8 cellular contexts compared by ENCODE assay signal in the genomic region with DNA sequence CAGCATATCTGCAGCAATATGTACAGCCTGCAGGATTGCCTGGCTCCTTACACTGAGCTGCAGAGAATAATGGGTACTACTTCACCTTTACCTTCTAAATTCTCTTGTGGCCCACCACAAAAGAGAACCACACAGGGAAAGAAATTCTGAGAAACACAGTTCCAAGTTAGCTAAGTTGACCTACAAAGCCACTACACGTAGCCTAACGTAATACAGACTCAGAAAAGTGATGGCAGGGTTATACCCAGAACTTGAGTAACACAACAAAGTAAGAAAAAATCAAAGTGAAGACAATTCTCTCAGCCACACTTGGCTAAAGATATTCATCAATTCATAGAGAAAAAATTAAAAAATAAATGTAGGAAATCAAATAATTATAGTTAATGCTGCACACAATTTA. TPM values are rescaled to one million over a fixed set of nuclear protein-coding genes. Genes with fewer than 3 reads are reported as not detected.
"Had no signal": no experiment of that assay in that cellular context is flagged by ENCODE, and none has a peak within 500 bp of the region (broad histone marks: within the 10 kb centered on the region; RNA-seq: fewer than 3 reads in every experiment).

No MANE protein-coding gene starts in this region.

- H3K4me3 Mint-ChIP-seq: GM23338, H9 had no signal

- FAIRE-seq: H1, H54, HTR-8/SVneo had no signal

- H3K27ac Mint-ChIP-seq: GM23338, H9 had no signal

- H3K4me3 ChIP-seq: GM23338 had no signal

- DNase-seq: H9, HCEC 1CT, IMR-90 had no signal

- H3K9me3 Mint-ChIP-seq: GM23338 had no signal

- H3K4me1 Mint-ChIP-seq: GM23338, H9 had no signal

- ATAC-seq: GM23338 had no signal

- H3K4me2 ChIP-seq: GM23338 had no signal

RNA-seq across cellular contexts. Expression of a gene that starts 26.4 kb away (rescaled TPM):
- total RNA-seq: HT-29 had no signal
